ENCODE assay signal across 19 cellular contexts in genomic region chr6:26115226-26115625, GRCh38.
"Had no signal": no experiment of that assay in that cellular context is flagged by ENCODE, and none has a peak within 500 bp of the region (broad histone marks: within the 10 kb centered on the region; RNA-seq: fewer than 3 reads in every experiment).

No MANE protein-coding gene starts in this region.

- H3K4me1 ChIP-seq: gastrocnemius medialis, left lung, prostate gland, transverse colon, uterus had no signal

- H3K4me1 Mint-ChIP-seq: activated T-helper 17 cell treated with anti-CD3 and anti-CD28 coated beads, Interleukin-2, amount 50 U/mL, for 72 hours; stimulated activated naive B cell treated with anti-CD40 and anti-IgM and Interleukin-4, amounts not matched to agents 10 μg/mL and 1 μg/mL and 100 μg/mL, for 72 hours had no signal

- H3K27me3 Mint-ChIP-seq: activated T-helper 17 cell treated with anti-CD3 and anti-CD28 coated beads, Interleukin-2, amount 50 U/mL, for 72 hours; stimulated activated naive B cell treated with anti-CD40 and anti-IgM and Interleukin-4, amounts not matched to agents 10 μg/mL and 1 μg/mL and 100 μg/mL, for 72 hours; T-cell had no signal

- H3K9me3 Mint-ChIP-seq: activated T-helper 17 cell treated with anti-CD3 and anti-CD28 coated beads, Interleukin-2, amount 50 U/mL, for 72 hours; naive thymus-derived CD4-positive, alpha-beta T cell; stimulated activated naive B cell treated with anti-CD40 and anti-IgM and Interleukin-4, amounts not matched to agents 10 μg/mL and 1 μg/mL and 100 μg/mL, for 72 hours; T-cell had no signal

- ATAC-seq: activated T-helper 17 cell treated with anti-CD3 and anti-CD28 coated beads, Interleukin-2, amount 50 U/mL, for 72 hours; gastrocnemius medialis; left lung; naive thymus-derived CD4-positive, alpha-beta T cell; stimulated activated naive B cell treated with anti-CD40 and anti-IgM and Interleukin-4, amounts not matched to agents 10 μg/mL and 1 μg/mL and 100 μg/mL, for 72 hours had no signal

- H3K4me3 Mint-ChIP-seq: activated T-helper 17 cell treated with anti-CD3 and anti-CD28 coated beads, Interleukin-2, amount 50 U/mL, for 72 hours; stimulated activated naive B cell treated with anti-CD40 and anti-IgM and Interleukin-4, amounts not matched to agents 10 μg/mL and 1 μg/mL and 100 μg/mL, for 72 hours; T-cell had no signal

- H3K9me3 ChIP-seq: esophagus squamous epithelium, gastrocnemius medialis, left lung, prostate gland, transverse colon, uterus had no signal

- DNase-seq: activated CD4-positive, alpha-beta T cell treated with anti-CD3 and anti-CD28 coated beads, Interleukin-2, amount 50 U/mL, for 4 hours; amygdala; esophagus squamous epithelium; gastrocnemius medialis; hippocampal formation; kidney glomerular epithelial cell; left lung; naive thymus-derived CD4-positive, alpha-beta T cell; stimulated activated CD4-positive, alpha-beta T cell treated with anti-CD3 and anti-CD28 coated beads, Interleukin-2, amount 100 ng/mL, for 48 hours; stimulated activated CD8-positive, alpha-beta memory T cell treated with anti-CD3 and anti-CD28 coated beads, Interleukin-4, amount 100 ng/mL, for 48 hours; stimulated activated naive B cell treated with anti-CD40 and anti-IgM and Interleukin-4, amounts not matched to agents 10 μg/mL and 1 μg/mL and 100 μg/mL, for 72 hours; T-cell; transverse colon; uterus had no signal

- H3K36me3 ChIP-seq: esophagus squamous epithelium, gastrocnemius medialis, left lung, prostate gland, transverse colon, uterus had no signal

- H3K27ac ChIP-seq: coronary artery, esophagus squamous epithelium, gastrocnemius medialis, left lung, prostate gland, transverse colon, uterus had no signal

- H3K36me3 Mint-ChIP-seq: T-cell had no signal

- H3K27me3 ChIP-seq: esophagus squamous epithelium, gastrocnemius medialis, left lung, transverse colon had no signal

- H3K4me3 ChIP-seq: coronary artery, esophagus squamous epithelium, gastrocnemius medialis, left lung, lung, prostate gland, transverse colon, uterus had no signal

- H3K27ac Mint-ChIP-seq: activated T-helper 17 cell treated with anti-CD3 and anti-CD28 coated beads, Interleukin-2, amount 50 U/mL, for 72 hours; stimulated activated naive B cell treated with anti-CD40 and anti-IgM and Interleukin-4, amounts not matched to agents 10 μg/mL and 1 μg/mL and 100 μg/mL, for 72 hours; T-cell had no signal

- FAIRE-seq: bronchial epithelial cell had no signal
